In the genomic region with DNA sequence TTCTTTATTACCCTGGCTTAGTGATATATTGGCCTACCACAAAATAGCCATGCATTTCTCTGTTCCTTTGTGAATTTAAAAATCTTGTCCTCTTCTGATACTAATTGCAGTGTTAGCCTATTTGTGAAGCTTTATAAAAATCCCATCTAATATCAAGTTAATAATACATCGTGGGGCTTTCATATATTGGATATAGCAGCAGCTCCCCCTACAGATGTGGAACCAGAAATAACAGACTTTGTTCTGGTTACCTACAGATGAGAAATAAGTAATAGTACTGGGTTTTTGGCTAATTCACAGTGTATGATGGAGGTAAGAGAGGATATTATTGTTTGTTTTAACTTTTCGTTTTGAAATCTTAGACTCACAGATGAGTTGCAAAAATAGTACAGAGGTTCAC, we compare ENCODE assay signal across 2 cellular contexts.
TF ChIP-seq lines count a peak whose summit lies in the region.

No MANE protein-coding gene starts in this region.

TF ChIP-seq in SK-N-SH, 30 proteins besides CTCF, POLR2A, EP300 and RAD21 (continued from another document):
- TF ChIP-seq, protein P1, sequence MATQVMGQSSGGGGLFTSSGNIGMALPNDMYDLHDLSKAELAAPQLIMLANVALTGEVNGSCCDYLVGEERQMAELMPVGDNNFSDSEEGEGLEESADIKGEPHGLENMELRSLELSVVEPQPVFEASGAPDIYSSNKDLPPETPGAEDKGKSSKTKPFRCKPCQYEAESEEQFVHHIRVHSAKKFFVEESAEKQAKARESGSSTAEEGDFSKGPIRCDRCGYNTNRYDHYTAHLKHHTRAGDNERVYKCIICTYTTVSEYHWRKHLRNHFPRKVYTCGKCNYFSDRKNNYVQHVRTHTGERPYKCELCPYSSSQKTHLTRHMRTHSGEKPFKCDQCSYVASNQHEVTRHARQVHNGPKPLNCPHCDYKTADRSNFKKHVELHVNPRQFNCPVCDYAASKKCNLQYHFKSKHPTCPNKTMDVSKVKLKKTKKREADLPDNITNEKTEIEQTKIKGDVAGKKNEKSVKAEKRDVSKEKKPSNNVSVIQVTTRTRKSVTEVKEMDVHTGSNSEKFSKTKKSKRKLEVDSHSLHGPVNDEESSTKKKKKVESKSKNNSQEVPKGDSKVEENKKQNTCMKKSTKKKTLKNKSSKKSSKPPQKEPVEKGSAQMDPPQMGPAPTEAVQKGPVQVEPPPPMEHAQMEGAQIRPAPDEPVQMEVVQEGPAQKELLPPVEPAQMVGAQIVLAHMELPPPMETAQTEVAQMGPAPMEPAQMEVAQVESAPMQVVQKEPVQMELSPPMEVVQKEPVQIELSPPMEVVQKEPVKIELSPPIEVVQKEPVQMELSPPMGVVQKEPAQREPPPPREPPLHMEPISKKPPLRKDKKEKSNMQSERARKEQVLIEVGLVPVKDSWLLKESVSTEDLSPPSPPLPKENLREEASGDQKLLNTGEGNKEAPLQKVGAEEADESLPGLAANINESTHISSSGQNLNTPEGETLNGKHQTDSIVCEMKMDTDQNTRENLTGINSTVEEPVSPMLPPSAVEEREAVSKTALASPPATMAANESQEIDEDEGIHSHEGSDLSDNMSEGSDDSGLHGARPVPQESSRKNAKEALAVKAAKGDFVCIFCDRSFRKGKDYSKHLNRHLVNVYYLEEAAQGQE (IDR thresholded peaks at IDR 0.05; ENCODE audit: low read depth, low read length) = no peak
- TF ChIP-seq YY1 (IDR thresholded peaks at IDR 0.05; ENCODE audit: low read depth) (no peak), EZH2phosphoT487 (IDR thresholded peaks at IDR 0.05; ENCODE audit: borderline replicate concordance, low read depth) (no peak), TAF1 (IDR thresholded peaks at IDR 0.05; ENCODE audit: borderline replicate concordance, low read depth, low read length) (no peak), NRF1 (IDR thresholded peaks at IDR 0.05; ENCODE audit: low read depth, low read length) (no peak), CHD2 (IDR thresholded peaks at IDR 0.05; ENCODE audit: low read length, partially characterized antibody) (no peak), RXRA (IDR thresholded peaks at IDR 0.05; ENCODE audit: borderline replicate concordance, low read depth) (no peak), SIN3A (IDR thresholded peaks at IDR 0.05; ENCODE audit: borderline replicate concordance, low read depth, low read length) (no peak)
- TF ChIP-seq, protein P2, sequence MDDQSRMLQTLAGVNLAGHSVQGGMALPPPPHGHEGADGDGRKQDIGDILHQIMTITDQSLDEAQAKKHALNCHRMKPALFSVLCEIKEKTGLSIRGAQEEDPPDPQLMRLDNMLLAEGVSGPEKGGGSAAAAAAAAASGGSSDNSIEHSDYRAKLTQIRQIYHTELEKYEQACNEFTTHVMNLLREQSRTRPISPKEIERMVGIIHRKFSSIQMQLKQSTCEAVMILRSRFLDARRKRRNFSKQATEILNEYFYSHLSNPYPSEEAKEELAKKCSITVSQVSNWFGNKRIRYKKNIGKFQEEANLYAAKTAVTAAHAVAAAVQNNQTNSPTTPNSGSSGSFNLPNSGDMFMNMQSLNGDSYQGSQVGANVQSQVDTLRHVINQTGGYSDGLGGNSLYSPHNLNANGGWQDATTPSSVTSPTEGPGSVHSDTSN (IDR thresholded peaks at IDR 0.05) = no peak
- TF ChIP-seq, protein P3, sequence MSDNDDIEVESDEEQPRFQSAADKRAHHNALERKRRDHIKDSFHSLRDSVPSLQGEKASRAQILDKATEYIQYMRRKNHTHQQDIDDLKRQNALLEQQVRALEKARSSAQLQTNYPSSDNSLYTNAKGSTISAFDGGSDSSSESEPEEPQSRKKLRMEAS (IDR thresholded peaks at IDR 0.05; ENCODE audit: low read depth) = no peak
- TF ChIP-seq, protein P4, sequence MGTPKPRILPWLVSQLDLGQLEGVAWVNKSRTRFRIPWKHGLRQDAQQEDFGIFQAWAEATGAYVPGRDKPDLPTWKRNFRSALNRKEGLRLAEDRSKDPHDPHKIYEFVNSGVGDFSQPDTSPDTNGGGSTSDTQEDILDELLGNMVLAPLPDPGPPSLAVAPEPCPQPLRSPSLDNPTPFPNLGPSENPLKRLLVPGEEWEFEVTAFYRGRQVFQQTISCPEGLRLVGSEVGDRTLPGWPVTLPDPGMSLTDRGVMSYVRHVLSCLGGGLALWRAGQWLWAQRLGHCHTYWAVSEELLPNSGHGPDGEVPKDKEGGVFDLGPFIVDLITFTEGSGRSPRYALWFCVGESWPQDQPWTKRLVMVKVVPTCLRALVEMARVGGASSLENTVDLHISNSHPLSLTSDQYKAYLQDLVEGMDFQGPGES (IDR thresholded peaks at IDR 0.05; ENCODE audit: low read depth, low read length) = no peak

TF ChIP-seq in SK-N-SH treated with all-trans-retinoic acid at 6 μM for 48 hours, 23 proteins besides CTCF, POLR2A, EP300 and RAD21 (continued from another document):
- TF ChIP-seq, protein P5, sequence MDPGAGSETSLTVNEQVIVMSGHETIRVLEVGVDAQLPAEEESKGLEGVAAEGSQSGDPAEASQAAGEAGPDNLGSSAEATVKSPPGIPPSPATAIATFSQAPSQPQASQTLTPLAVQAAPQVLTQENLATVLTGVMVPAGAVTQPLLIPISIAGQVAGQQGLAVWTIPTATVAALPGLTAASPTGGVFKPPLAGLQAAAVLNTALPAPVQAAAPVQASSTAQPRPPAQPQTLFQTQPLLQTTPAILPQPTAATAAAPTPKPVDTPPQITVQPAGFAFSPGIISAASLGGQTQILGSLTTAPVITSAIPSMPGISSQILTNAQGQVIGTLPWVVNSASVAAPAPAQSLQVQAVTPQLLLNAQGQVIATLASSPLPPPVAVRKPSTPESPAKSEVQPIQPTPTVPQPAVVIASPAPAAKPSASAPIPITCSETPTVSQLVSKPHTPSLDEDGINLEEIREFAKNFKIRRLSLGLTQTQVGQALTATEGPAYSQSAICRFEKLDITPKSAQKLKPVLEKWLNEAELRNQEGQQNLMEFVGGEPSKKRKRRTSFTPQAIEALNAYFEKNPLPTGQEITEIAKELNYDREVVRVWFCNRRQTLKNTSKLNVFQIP (CRISPR knock-in tag; IDR thresholded peaks at IDR 0.05; ENCODE audit: borderline replicate concordance, low read depth) = no peak
